ENCODE assay signal across 33 cellular contexts in genomic region chr7:77506899-77507298, GRCh38.
"Had no signal": no experiment of that assay in that cellular context is flagged by ENCODE, and none has a peak within 500 bp of the region (broad histone marks: within the 10 kb centered on the region; RNA-seq: fewer than 3 reads in every experiment).

No MANE protein-coding gene starts in this region.

- H3K9me3 ChIP-seq: MG63 had no signal

- DNase-seq: Karpas-422, Kasumi-1, MG63, MV-4-11, NCI-H1048, NCI-H1092, NCI-H1092 treated with DMSO at 0.1 percent for 48 hours, NCI-H1105, NCI-H1105 treated with DMSO at 0.1 percent for 48 hours, NCI-H1417, NCI-H1417 treated with DMSO at 0.1 percent for 48 hours, NCI-H1436, NCI-H1436 treated with DMSO at 0.1 percent for 48 hours, NCI-H1694, NCI-H1694 treated with DMSO at 0.1 percent for 48 hours, NCI-H187, NCI-H187 treated with DMSO at 0.1 percent for 48 hours, NCI-H1930, NCI-H2029, NCI-H2029 treated with DMSO at 0.1 percent for 48 hours, NCI-H2081, NCI-H2081 treated with DMSO at 0.1 percent for 48 hours, NCI-H2107, NCI-H2171, NCI-H2171 treated with DMSO at 0.1 percent for 48 hours, NCI-H2227 treated with DMSO at 0.1 percent for 48 hours, NCI-H226, NCI-H345, NCI-H446, NCI-H446 treated with DMSO at 0.1 percent for 48 hours, NCI-H510A, NCI-H510A treated with DMSO at 0.1 percent for 48 hours, NCI-H524 had no signal

- H3K4me3 ChIP-seq: MG63 had no signal

- H3K36me3 ChIP-seq: MG63 had no signal

- H3K27me3 ChIP-seq: MG63 had no signal
